Comparison of ENCODE assay signal across 14 cellular contexts in genomic region chr5:67494186-67494842, GRCh38.
A peak's percentile ranks its signal among the peaks of the same experiment; 100 is the strongest.
DNase-seq lines count a peak whose midpoint lies in the region; ATAC-seq, FAIRE-seq and TF ChIP-seq lines count a peak whose summit lies in the region.
"Had no signal": no experiment of that assay in that cellular context is flagged by ENCODE, and none has a peak within 500 bp of the region (broad histone marks: within the 10 kb centered on the region; RNA-seq: fewer than 3 reads in every experiment).

No MANE protein-coding gene starts in this region.

- no peak overlapping the region for H3K4me3 ChIP-seq in heart right ventricle

- no peaks in the 10 kb centered on the region for H3K36me3 ChIP-seq in heart right ventricle
- H3K36me3 ChIP-seq: BE2C had no signal

- intact Hi-C loops in heart right ventricle (cut with DNase I) = loop anchor here in 7 of 10 donors (5.0 to 10.0 kb wide), 5 partner anchors 200 to 770 kb away; partner anchors contain the start of gene PIK3R1 (in 1 of the 7)
- intact Hi-C loops in posterior cingulate gyrus (cut with DNase I) = loop anchor here (5.0 kb wide), 1 partner anchor 247 kb away; no protein-coding TSS in a partner anchor

- CTCF ChIA-PET in HEK293T (lab: Yijun Ruan, JAX) = no interaction called here

- ATAC-seq in heart right ventricle = peak in 5 of 8 donors; percentile 11 to 53 (median 25)
- no peak for ATAC-seq in GM18909 (IDR thresholded peaks at IDR 0.05; ENCODE audit: poor library complexity, unreplicated experiment)

- peaks cover 0 to 13% (median 0%) of the 10 kb centered on the region in 9 donors for H3K4me1 ChIP-seq in heart right ventricle
- H3K4me1 ChIP-seq: BE2C had no signal

- peaks cover 0 to 2% (median 0%) of the 10 kb centered on the region in 11 donors for H3K9me3 ChIP-seq in heart right ventricle
- H3K9me3 ChIP-seq: BE2C had no signal

- no peak for TF ChIP-seq CTCF in heart right ventricle (IDR thresholded peaks at IDR 0.05)
- no peak for TF ChIP-seq CTCF in D721Med (IDR thresholded peaks at IDR 0.05; ENCODE audit: insufficient read depth, missing control alignments)

- POLR2A ChIA-PET in HEK293T (lab: Yijun Ruan, JAX) = no interaction called here

- WGBS in heart right ventricle, 2 donors = 86 to 94% methylated on average over 14 of the region's 14 CpGs

- DNase-seq in DMS79 (lab: John Stamatoyannopoulos, UW) (peak; percentile 26), NCI-H446 treated with DMSO at 0.1 percent for 48 hours (lab: John Stamatoyannopoulos, UW) (peak; percentile 64), heart right ventricle (no peak), posterior cingulate gyrus (peak in 7 of 10 donors; percentile 5 to 85 (median 46)), HEK293T (ENCODE audit: extremely low spot score) (no peak), D721Med (ENCODE audit: insufficient read length, low spot score) (no peak)
- no peak for DNase-seq in stimulated activated naive CD4-positive, alpha-beta T cell (lab: John Stamatoyannopoulos, UW)
- DNase-seq: naive B cell; NCI-H1105; stimulated activated CD4-positive, alpha-beta T cell treated with anti-CD3 and anti-CD28 coated beads, Interleukin-4, amount 100 ng/mL, for 1 hour; T1000 had no signal

- no peak for FAIRE-seq in D721Med (lab: Jason Lieb, UNC)
- FAIRE-seq: RCC 7860 had no signal

- no peaks in the 10 kb centered on the region for H3K27me3 ChIP-seq in heart right ventricle
- H3K27me3 ChIP-seq: BE2C had no signal

- H3K27ac ChIP-seq in heart right ventricle = no peak overlapping the region

TF ChIP-seq in HEK293T, 16 proteins besides CTCF, POLR2A, EP300 and RAD21:
- TF ChIP-seq LEF1 (IDR thresholded peaks at IDR 0.05; ENCODE audit: borderline replicate concordance) (no peak), HDGF (IDR thresholded peaks at IDR 0.05; ENCODE audit: borderline replicate concordance) (no peak), ELF4 (IDR thresholded peaks at IDR 0.05) (no peak), BHLHE40 (IDR thresholded peaks at IDR 0.05; ENCODE audit: borderline replicate concordance) (no peak), ARNT (IDR thresholded peaks at IDR 0.05) (no peak), FOXK2 (IDR thresholded peaks at IDR 0.05) (no peak), SP1 (IDR thresholded peaks at IDR 0.05) (no peak), L3MBTL2 (conservative IDR thresholded peaks at IDR 0.05) (no peak), CTBP1 (IDR thresholded peaks at IDR 0.05; ENCODE audit: borderline replicate concordance) (no peak)

Comparison
In these comparisons a context has a peak if more than half of its experiments do, and no peak if none do; other contexts are left out.
1. DNase-seq: peak in DMS79 (single experiment), NCI-H446 treated with DMSO at 0.1 percent for 48 hours (single experiment) and posterior cingulate gyrus (7 of 10); none in heart right ventricle (0 of 2), HEK293T (single experiment), D721Med (single experiment) and stimulated activated naive CD4-positive, alpha-beta T cell (0 of 6).